In the genomic region with DNA sequence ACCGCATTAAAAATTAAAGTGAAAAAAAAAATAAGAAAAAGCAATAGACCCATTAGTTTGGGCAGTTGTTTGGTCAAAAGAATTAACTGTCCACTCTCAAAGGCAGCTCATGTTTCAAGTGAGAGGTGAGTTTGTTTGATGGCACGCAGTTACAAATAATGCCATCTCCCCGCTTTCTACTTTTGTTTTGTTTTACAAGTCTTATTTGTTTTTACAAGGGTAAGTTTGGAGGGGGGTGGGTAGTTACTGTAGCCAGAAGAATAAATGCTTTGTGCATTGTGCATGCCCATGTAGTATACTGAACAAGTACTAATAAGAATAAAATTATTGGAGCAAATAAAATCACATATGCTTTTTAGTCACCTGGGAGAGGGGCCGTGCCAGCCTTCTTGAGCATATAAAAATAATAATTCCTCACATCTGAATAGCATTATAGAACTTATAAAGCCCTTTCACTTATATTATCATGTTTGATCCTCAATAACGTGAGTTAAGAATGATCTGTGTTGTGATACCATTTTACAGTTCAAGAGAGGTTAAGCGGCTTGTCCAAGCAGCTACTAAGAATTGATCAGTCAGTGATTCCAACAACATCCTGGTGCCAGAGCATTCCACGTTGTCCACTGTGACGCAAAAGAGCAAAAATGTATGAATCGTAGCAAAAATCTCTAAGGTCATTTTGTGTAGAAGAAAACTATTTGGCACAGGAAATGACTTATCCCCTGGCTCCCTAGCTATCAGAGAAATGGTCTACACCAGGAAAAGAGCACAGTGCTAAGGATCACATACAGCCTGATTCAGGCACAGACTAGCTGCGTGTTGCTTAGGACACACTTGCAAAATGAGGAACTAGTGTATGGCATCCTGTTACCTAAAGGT, we compare ENCODE assay signal across 14 cellular contexts. TPM values are rescaled to one million over a fixed set of nuclear protein-coding genes. Genes with fewer than 3 reads are reported as not detected.
A peak's percentile ranks its signal among the peaks of the same experiment; 100 is the strongest.
DNase-seq lines count a peak whose midpoint lies in the region; ATAC-seq, FAIRE-seq and TF ChIP-seq lines count a peak whose summit lies in the region.
"Had no signal": no experiment of that assay in that cellular context is flagged by ENCODE, and none has a peak within 500 bp of the region (broad histone marks: within the 10 kb centered on the region; RNA-seq: fewer than 3 reads in every experiment).

No MANE protein-coding gene starts in this region.

- TF ChIP-seq POLR2A in transverse colon (IDR thresholded peaks at IDR 0.05) = no peak

- no peak for ATAC-seq in HG03432 (IDR thresholded peaks at IDR 0.05; ENCODE audit: unreplicated experiment)
- ATAC-seq: stimulated activated naive CD8-positive, alpha-beta T cell treated with anti-CD3 and anti-CD28 coated beads, Interleukin-15, amount 100 ng/mL, for 72 hours had no signal

- H3K36me3 ChIP-seq in transverse colon = no peaks in the 10 kb centered on the region

- no peak overlapping the region for H3K4me3 ChIP-seq in transverse colon

- H3K4me1 ChIP-seq in transverse colon = no peaks in the 10 kb centered on the region

- no peaks in the 10 kb centered on the region for H3K27me3 ChIP-seq in transverse colon

- DNase-seq in EH (ENCODE audit: low read depth) = peak; percentile 96
- DNase-seq in RCC 7860 (ENCODE audit: low spot score) = peak; percentile 9
- peak; percentile 76 for DNase-seq in dedifferentiated amniotic fluid mesenchymal stem cell (ENCODE audit: extremely low spot score)
- DNase-seq in non-pigmented ciliary epithelial cell (ENCODE audit: low read depth) = peak; percentile 41
- DNase-seq in NCI-H187 treated with DMSO at 0.1 percent for 48 hours (lab: John Stamatoyannopoulos, UW) = no peak
- DNase-seq in Ammon's horn (ENCODE audit: low spot score) = no peak
- DNase-seq in transverse colon = no peak
- DNase-seq: activated CD4-positive, alpha-beta memory T cell treated with anti-CD3 and anti-CD28 coated beads for 36 hours; activated naive CD4-positive, alpha-beta T cell; CD4-positive, alpha-beta T cell; erythroblast; GF-D8; stimulated activated naive CD8-positive, alpha-beta T cell treated with anti-CD3 and anti-CD28 coated beads, Interleukin-15, amount 100 ng/mL, for 72 hours had no signal

- no peak for TF ChIP-seq EP300 in transverse colon (IDR thresholded peaks at IDR 0.05; ENCODE audit: low read depth)

- intact Hi-C loops in transverse colon (cut with DNase I; ENCODE audit: low total_unique reads) = no loop called here

- WGBS in transverse colon (ENCODE audit: low coverage in 1 of 2), 2 donors = 82 to 83% methylated on average over 10 of the region's 10 CpGs

- TF ChIP-seq CTCF in transverse colon (IDR thresholded peaks at IDR 0.05) = no peak

- in situ Hi-C loops in transverse colon (cut with MboI; ENCODE audit: low pct_ligation_motif_present in 1 of 4, low pct_unique_long_range_greater_than_20kb in 1 of 4, low sequenced_read_pairs in 3 of 4) = loop anchor here in 1 of 4 donors (10.0 kb wide), 1 partner anchor 59 kb away; no protein-coding TSS in a partner anchor

- FAIRE-seq in RCC 7860 (lab: Jason Lieb, UNC) = no peak

- no peaks in the 10 kb centered on the region for H3K9me3 ChIP-seq in transverse colon

- no peak overlapping the region for H3K27ac ChIP-seq in transverse colon

RNA-seq across cellular contexts. Expression of gene ANKFN1, which starts 32.9 kb away (rescaled TPM):
- total RNA-seq in transverse colon = 1 to 10 TPM in 1 of 4 donors, not detected in 3; 1.2 TPM
- total RNA-seq: activated CD4-positive, alpha-beta memory T cell treated with anti-CD3 and anti-CD28 coated beads for 36 hours; CD4-positive, alpha-beta T cell had no signal

Comparison
In these comparisons a context has a peak if more than half of its experiments do, and no peak if none do; other contexts are left out.
1. DNase-seq: peak in EH (single experiment), RCC 7860 (single experiment), dedifferentiated amniotic fluid mesenchymal stem cell (single experiment) and non-pigmented ciliary epithelial cell (single experiment); none in NCI-H187 treated with DMSO at 0.1 percent for 48 hours (single experiment), Ammon's horn (single experiment) and transverse colon (single experiment).